ENCODE assay signal across 23 cellular contexts in genomic region chr1:18357831-18358230, GRCh38.
A peak's percentile ranks its signal among the peaks of the same experiment; 100 is the strongest.
DNase-seq lines count a peak whose midpoint lies in the region; ATAC-seq and TF ChIP-seq lines count a peak whose summit lies in the region.
"Had no signal": no experiment of that assay in that cellular context is flagged by ENCODE, and none has a peak within 500 bp of the region (broad histone marks: within the 10 kb centered on the region; RNA-seq: fewer than 3 reads in every experiment).

No MANE protein-coding gene starts in this region.

- TF ChIP-seq CTCF in A673 (conservative IDR thresholded peaks at IDR 0.05; ENCODE audit: low read depth, low read length) (no peak), upper lobe of right lung (IDR thresholded peaks at IDR 0.05) (no peak), smooth muscle cell (IDR thresholded peaks at IDR 0.05; ENCODE audit: borderline replicate concordance, insufficient read depth, poor library complexity, severe bottlenecking) (no peak), tibial artery (IDR thresholded peaks at IDR 0.05) (no peak)

- intact Hi-C loops in A673 (cut with micrococcal nuclease; ENCODE audit: unreplicated experiment) (no loop called here), upper lobe of right lung (cut with DNase I) (no loop called here), tibial artery (cut with DNase I; ENCODE audit: low total_unique reads) (no loop called here)

- no peaks in the 10 kb centered on the region for H4K20me1 ChIP-seq in smooth muscle cell (ENCODE audit: low read depth)
- H4K20me1 ChIP-seq: BLaER1 had no signal

- POLR2A ChIA-PET in A673 (lab: Charles Lee; ENCODE audit: low non-redundant PET), result no interaction called here

- H2AFZ ChIP-seq in smooth muscle cell (ENCODE audit: low read depth), result no peak overlapping the region

- CTCF ChIA-PET in A673 (lab: Charles Lee), result no interaction called here

- H3K9me3 ChIP-seq in A673 (ENCODE audit: low read depth, low read length, poor library complexity, severe bottlenecking) (no peaks in the 10 kb centered on the region), SK-N-MC (ENCODE audit: low read depth, low read length) (no peaks in the 10 kb centered on the region), upper lobe of right lung (no peaks in the 10 kb centered on the region), smooth muscle cell (replicated peaks; ENCODE audit: low read depth) (no peaks in the 10 kb centered on the region), tibial artery (no peaks in the 10 kb centered on the region)
- H3K9me3 ChIP-seq: A549, BE2C, BLaER1 had no signal

- DNase-seq in A673 (ENCODE audit: low spot score) (no peak), SK-N-MC (ENCODE audit: low read depth, low spot score) (no peak), upper lobe of right lung (peak; percentile 6), smooth muscle cell (lab: John Stamatoyannopoulos, UW; ENCODE audit: unreplicated experiment) (no peak), tibial artery (no peak)
- DNase-seq: ACHN; BE2C; C1 segment of cervical spinal cord; CD4-positive, alpha-beta memory T cell; CD4-positive, CD25-positive, alpha-beta regulatory T cell; CD8-positive, alpha-beta memory T cell; COR-L47; DMS 273 treated with DMSO at 0.1 percent for 48 hours; DMS153; DMS53; DMS79; DND-41; EL; GDM1 had no signal

- H3K4me3 ChIP-seq in A673 (ENCODE audit: low read depth, low read length, poor library complexity, severe bottlenecking) (no peak overlapping the region), SK-N-MC (no peak overlapping the region), upper lobe of right lung (no peak overlapping the region), smooth muscle cell (no peak overlapping the region), tibial artery (no peak overlapping the region)
- H3K4me3 ChIP-seq: A549, BLaER1, GM12878 had no signal

- no TSS peak for BruUV-seq in A673 (replicated peaks; lab: Mats Ljungman, UMichigan)

- H3F3A ChIP-seq in smooth muscle cell (ENCODE audit: low read depth), result no peaks in the 10 kb centered on the region

- peaks cover 34% of the 10 kb centered on the region for H3K4me1 ChIP-seq in A673 (ENCODE audit: insufficient read depth, low read length, poor library complexity, severe bottlenecking)
- no peaks in the 10 kb centered on the region for H3K4me1 ChIP-seq in upper lobe of right lung
- H3K4me1 ChIP-seq in smooth muscle cell (ENCODE audit: low read depth), result no peaks in the 10 kb centered on the region
- no peaks in the 10 kb centered on the region for H3K4me1 ChIP-seq in tibial artery
- H3K4me1 ChIP-seq: A549, BE2C had no signal

- H3K9ac ChIP-seq in SK-N-MC (ENCODE audit: insufficient read length) (no peak overlapping the region), smooth muscle cell (ENCODE audit: low read depth) (no peak overlapping the region)
- H3K9ac ChIP-seq: BLaER1 had no signal

- H3K27ac ChIP-seq in A673 (ENCODE audit: low read depth, low read length, poor library complexity, severe bottlenecking) (peak overlapping the region; percentile 92), SK-N-MC (peak overlapping the region; percentile 91), upper lobe of right lung (no peak overlapping the region), smooth muscle cell (ENCODE audit: low read depth) (no peak overlapping the region), tibial artery (no peak overlapping the region)
- H3K27ac ChIP-seq: 22Rv1, A549, BLaER1 had no signal

- H3K27me3 ChIP-seq in A673 (replicated peaks; ENCODE audit: insufficient read depth, low read depth, low read length, poor library complexity), result no peaks in the 10 kb centered on the region
- peaks cover 10% of the 10 kb centered on the region for H3K27me3 ChIP-seq in upper lobe of right lung
- peaks cover 18% of the 10 kb centered on the region for H3K27me3 ChIP-seq in smooth muscle cell (ENCODE audit: low read depth)
- peaks cover 0 to 62% of the 10 kb centered on the region in 2 donors for H3K27me3 ChIP-seq in tibial artery
- H3K27me3 ChIP-seq: BE2C, BLaER1 had no signal

- WGBS in smooth muscle cell (ENCODE audit: low lambda C conversion rate), result 76% methylated on average over 5 of the region's 5 CpGs

- ATAC-seq in upper lobe of right lung, result no peak
- ATAC-seq: GM12878 had no signal

- no peaks in the 10 kb centered on the region for H3K79me2 ChIP-seq in smooth muscle cell (ENCODE audit: low read depth)

- H3K36me3 ChIP-seq in A673 (ENCODE audit: insufficient read depth, low read length, poor library complexity, severe bottlenecking), result no peaks in the 10 kb centered on the region
- no peaks in the 10 kb centered on the region for H3K36me3 ChIP-seq in SK-N-MC (ENCODE audit: insufficient read depth, low read length)
- H3K36me3 ChIP-seq in upper lobe of right lung, result no peaks in the 10 kb centered on the region
- no peaks in the 10 kb centered on the region for H3K36me3 ChIP-seq in smooth muscle cell (ENCODE audit: low read depth)
- no peaks in the 10 kb centered on the region for H3K36me3 ChIP-seq in tibial artery
- H3K36me3 ChIP-seq: BE2C, BLaER1 had no signal

- H3K4me2 ChIP-seq in smooth muscle cell, result no peak overlapping the region
- H3K4me2 ChIP-seq: A549, BLaER1 had no signal

Comparison
In these comparisons a context has a peak if more than half of its experiments do, and no peak if none do; other contexts are left out.
1. H3K27ac ChIP-seq: peak in A673 (single experiment) and SK-N-MC (single experiment); none in upper lobe of right lung (single experiment), smooth muscle cell (single experiment) and tibial artery (0 of 2).